Comparison of ENCODE assay signal across 26 cellular contexts in the genomic region with DNA sequence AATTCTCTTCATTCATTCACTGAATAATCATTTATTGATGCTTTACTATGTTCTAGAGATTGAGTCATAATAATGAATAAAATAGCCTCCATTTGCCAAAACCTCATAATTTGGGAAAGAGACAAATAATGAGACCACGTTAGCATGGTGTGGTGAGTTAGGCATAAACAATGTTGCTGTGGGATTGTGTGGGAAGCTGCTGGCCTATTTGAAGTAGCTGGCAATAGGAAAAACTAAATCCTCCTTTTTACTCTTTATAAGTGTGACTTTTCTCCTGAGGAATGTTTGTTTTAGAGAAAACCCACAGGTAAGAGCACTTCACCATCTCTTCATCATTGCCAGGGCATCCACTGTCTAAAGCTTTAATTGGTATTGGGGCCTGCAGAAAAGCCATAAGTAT.
DNase-seq lines count a peak whose midpoint lies in the region; ATAC-seq and TF ChIP-seq lines count a peak whose summit lies in the region.
"Had no signal": no experiment of that assay in that cellular context is flagged by ENCODE, and none has a peak within 500 bp of the region (broad histone marks: within the 10 kb centered on the region; RNA-seq: fewer than 3 reads in every experiment).

No MANE protein-coding gene starts in this region.

- intact Hi-C loops in Calu3 (cut with micrococcal nuclease; ENCODE audit: unreplicated experiment) (no loop called here), left lung (cut with DNase I) (no loop called here), A673 (cut with micrococcal nuclease; ENCODE audit: unreplicated experiment) (no loop called here)

- H3K23ac ChIP-seq in H9 (ENCODE audit: insufficient read length, low read depth, low read length): no peak overlapping the region

- no peak overlapping the region for H3K9ac ChIP-seq in H9 (ENCODE audit: extremely low read depth, insufficient read length, low read length)

- H2AK5ac ChIP-seq in H9 (ENCODE audit: insufficient read length, low read length): no peak overlapping the region

- H3K27ac Mint-ChIP-seq in Calu3 (ENCODE audit: unreplicated experiment) (peak overlapping the region; percentile 99), H9 (no peak overlapping the region)
- H3K27ac Mint-ChIP-seq: activated naive CD8-positive, alpha-beta T cell treated with anti-CD3 and anti-CD28 coated beads, Interleukin-2, amount 10 ng/mL, durations not matched to agents 7 days and 5 days; CD8-positive, alpha-beta memory T cell; immature natural killer cell; memory B cell; natural killer cell had no signal

- no peak overlapping the region for H3K4me3 ChIP-seq in epithelial cell of esophagus (ENCODE audit: low read length)
- no peak overlapping the region for H3K4me3 ChIP-seq in left lung
- no peak overlapping the region for H3K4me3 ChIP-seq in A673 (ENCODE audit: low read depth, low read length, poor library complexity, severe bottlenecking)
- H3K4me3 ChIP-seq: heart left ventricle, pancreas, sigmoid colon, tibial artery had no signal

- no CpG with 5 or more reads among the region's 1 CpG for WGBS in H9 (ENCODE audit: extremely low coverage, insufficient read length, low lambda C conversion rate)

- H3K4me1 Mint-ChIP-seq in Calu3 (ENCODE audit: low read depth, unreplicated experiment) (peaks cover 22% of the 10 kb centered on the region), H9 (peaks cover 2 to 3% of the 10 kb centered on the region in 2 experiments)
- H3K4me1 Mint-ChIP-seq: central memory CD8-positive, alpha-beta T cell had no signal

- no peak overlapping the region for H2BK15ac ChIP-seq in H9 (ENCODE audit: low read depth, low read length)

- H3K4me1 ChIP-seq in left lung (peaks cover 14 to 25% of the 10 kb centered on the region in 2 donors), H9 (ENCODE audit: insufficient read depth, low read length) (no peaks in the 10 kb centered on the region; the same call in 1 of the 2 replicates), A673 (ENCODE audit: insufficient read depth, low read length, poor library complexity, severe bottlenecking) (peaks cover 2% of the 10 kb centered on the region)

- H3K27me3 ChIP-seq in left lung (no peaks in the 10 kb centered on the region), H9 (ENCODE audit: insufficient read depth, low read length) (no peaks in the 10 kb centered on the region), A673 (replicated peaks; ENCODE audit: insufficient read depth, low read depth, low read length, poor library complexity) (no peaks in the 10 kb centered on the region)
- H3K27me3 ChIP-seq: heart left ventricle, pancreas, sigmoid colon, tibial artery had no signal

- H2AFZ ChIP-seq in H9 (ENCODE audit: low read length): no peak overlapping the region

- H3T11ph ChIP-seq in H9 (ENCODE audit: low read length): no peak overlapping the region

- H3K4ac ChIP-seq in H9 (ENCODE audit: low read depth, low read length): no peak overlapping the region

- H3K27ac ChIP-seq in left lung (peak overlapping the region in 1 of 2 donors; percentile 73), RWPE1 (no peak overlapping the region), H9 (ENCODE audit: insufficient read length, low read depth, low read length) (no peak overlapping the region), A673 (ENCODE audit: low read depth, low read length, poor library complexity, severe bottlenecking) (no peak overlapping the region)
- H3K27ac ChIP-seq: heart left ventricle, pancreas, sigmoid colon, tibial artery had no signal

- CTCF ChIA-PET in Calu3 (lab: Charles Lee) (interaction anchor here (1.0 to 4.4 kb wide), 4 partner anchors 82 to 129 kb away, joined by 3 to 37 read pairs (median 4); no protein-coding TSS in a partner anchor), RWPE1 (lab: Yijun Ruan, JAX) (interaction anchor here (1.0 to 1.3 kb wide), 3 partner anchors 131 to 135 kb away, joined by 3 to 4 read pairs (median 3); no protein-coding TSS in a partner anchor), A673 (lab: Charles Lee) (no interaction called here)

- H2BK5ac ChIP-seq in H9 (ENCODE audit: insufficient read length, low read length): no peak overlapping the region

- no peak overlapping the region for H3K14ac ChIP-seq in H9 (ENCODE audit: insufficient read depth, low read length)

- H4K8ac ChIP-seq in H9 (replicated peaks; ENCODE audit: insufficient read length, low read depth, low read length): no peak overlapping the region

- H3K27me3 Mint-ChIP-seq in Calu3 (ENCODE audit: unreplicated experiment): no peaks in the 10 kb centered on the region
- H3K27me3 Mint-ChIP-seq in H9 (ENCODE audit: low read depth): no peaks in the 10 kb centered on the region

- no peaks in the 10 kb centered on the region for H3K36me3 ChIP-seq in left lung
- no peaks in the 10 kb centered on the region for H3K36me3 ChIP-seq in A673 (ENCODE audit: insufficient read depth, low read length, poor library complexity, severe bottlenecking)
- H3K36me3 ChIP-seq: heart left ventricle, pancreas, sigmoid colon, tibial artery had no signal

- H2BK20ac ChIP-seq in H9 (ENCODE audit: low read depth, low read length, poor library complexity, severe bottlenecking): no peak overlapping the region

- TF ChIP-seq CTCF in Calu3 (IDR thresholded peaks at IDR 0.05; ENCODE audit: unreplicated experiment): no peak
- TF ChIP-seq CTCF in epithelial cell of esophagus (IDR thresholded peaks at IDR 0.05; ENCODE audit: insufficient read depth, low read depth, low read length, missing control alignments): no peak
- no peak for TF ChIP-seq CTCF in left lung (IDR thresholded peaks at IDR 0.05)
- TF ChIP-seq CTCF in RWPE1 (conservative IDR thresholded peaks at IDR 0.05; ENCODE audit: low read depth): no peak
- no peak for TF ChIP-seq CTCF in H9 (conservative IDR thresholded peaks at IDR 0.05)
- no peak for TF ChIP-seq CTCF in A673 (conservative IDR thresholded peaks at IDR 0.05; ENCODE audit: low read depth, low read length)

- no peak overlapping the region for H3K18ac ChIP-seq in H9 (ENCODE audit: insufficient read length, low read depth, low read length)

- H4K20me1 ChIP-seq in H9 (ENCODE audit: control insufficient read depth, insufficient read depth, insufficient read length): no peaks in the 10 kb centered on the region

- no peak overlapping the region for H4K5ac ChIP-seq in H9 (ENCODE audit: insufficient read length, low read depth, low read length)

- no peak overlapping the region for H2BK120ac ChIP-seq in H9 (ENCODE audit: low read depth, low read length, poor library complexity, severe bottlenecking)

- no peaks in the 10 kb centered on the region for H3K9me3 Mint-ChIP-seq in Calu3 (ENCODE audit: low read depth, unreplicated experiment)
- no peaks in the 10 kb centered on the region for H3K9me3 Mint-ChIP-seq in H9
- H3K9me3 Mint-ChIP-seq: activated naive CD8-positive, alpha-beta T cell treated with anti-CD3 and anti-CD28 coated beads, Interleukin-2, amount 10 ng/mL, durations not matched to agents 7 days and 5 days; CD8-positive, alpha-beta memory T cell; central memory CD8-positive, alpha-beta T cell; immature natural killer cell; memory B cell; natural killer cell had no signal

- no peak overlapping the region for H4K91ac ChIP-seq in H9 (ENCODE audit: insufficient read length, low read depth, low read length)

- no peaks in the 10 kb centered on the region for H3K79me1 ChIP-seq in H9 (ENCODE audit: insufficient read depth, low read depth, low read length, poor library complexity, severe bottlenecking)

- POLR2A ChIA-PET in RWPE1 (lab: Yijun Ruan, JAX; ENCODE audit: low non-redundant PET) (no interaction called here), A673 (lab: Charles Lee; ENCODE audit: low non-redundant PET) (no interaction called here)

- no TSS peak for BruUV-seq in Calu3 (replicated peaks; lab: Mats Ljungman, UMichigan)
- BruUV-seq in A673 (replicated peaks; lab: Mats Ljungman, UMichigan): no TSS peak

- DNase-seq in Calu3 (no peak), M059J (ENCODE audit: low read depth) (peak; percentile 54), epithelial cell of esophagus (ENCODE audit: low read depth) (peak; percentile 37), left lung (no peak), RWPE1 (ENCODE audit: low spot score) (no peak), H9 (no peak), GDM1 (lab: John Stamatoyannopoulos, UW) (no peak), A673 (ENCODE audit: low spot score) (no peak)
- DNase-seq: activated CD4-positive, CD25-positive, alpha-beta regulatory T cell treated with anti-CD3 and anti-CD28 coated beads, Interleukin-2, amount 50 U/mL, for 72 hours; activated naive CD8-positive, alpha-beta T cell treated with anti-CD3 and anti-CD28 coated beads, Interleukin-2, amount 10 ng/mL, durations not matched to agents 7 days and 5 days; CD8-positive, alpha-beta memory T cell; DMS79 treated with DMSO at 0.1 percent for 48 hours; erythroblast; heart left ventricle; immature natural killer cell; Kasumi-1; natural killer cell; NCI-H748 treated with DMSO at 0.1 percent for 48 hours; pancreas; sigmoid colon; stimulated activated CD4-positive, alpha-beta T cell treated with anti-CD3 and anti-CD28 coated beads, Interleukin-1b, Interleukin-23, amount 100 ng/mL, for 48 hours; stimulated activated naive CD4-positive, alpha-beta T cell; tibial artery had no signal

- no peaks in the 10 kb centered on the region for H3K79me2 ChIP-seq in H9 (ENCODE audit: insufficient read depth, low read length)

- H2BK12ac ChIP-seq in H9 (ENCODE audit: insufficient read length, low read depth, low read length): no peak overlapping the region

- H3K9me3 ChIP-seq in left lung: no peaks in the 10 kb centered on the region
- no peaks in the 10 kb centered on the region for H3K9me3 ChIP-seq in H9 (ENCODE audit: control insufficient read depth, low read depth, low read length)
- no peaks in the 10 kb centered on the region for H3K9me3 ChIP-seq in A673 (ENCODE audit: low read depth, low read length, poor library complexity, severe bottlenecking)
- H3K9me3 ChIP-seq: heart left ventricle, pancreas, sigmoid colon, tibial artery had no signal

- peak; percentile 54 for ATAC-seq in left lung
- ATAC-seq: heart left ventricle, natural killer cell, Panc1 had no signal

- peaks cover 28% of the 10 kb centered on the region for H3K36me3 Mint-ChIP-seq in Calu3 (ENCODE audit: insufficient read depth, unreplicated experiment)
- H3K36me3 Mint-ChIP-seq in H9 (ENCODE audit: insufficient read depth in 1 of 3, low read depth in 3 of 3): no peaks in the 10 kb centered on the region
- H3K36me3 Mint-ChIP-seq: activated naive CD8-positive, alpha-beta T cell treated with anti-CD3 and anti-CD28 coated beads, Interleukin-2, amount 10 ng/mL, durations not matched to agents 7 days and 5 days; CD8-positive, alpha-beta memory T cell; immature natural killer cell; memory B cell; natural killer cell had no signal

- H3K4me3 Mint-ChIP-seq in Calu3 (ENCODE audit: low read depth, unreplicated experiment) (no peak overlapping the region), H9 (no peak overlapping the region)
- H3K4me3 Mint-ChIP-seq: activated naive CD8-positive, alpha-beta T cell treated with anti-CD3 and anti-CD28 coated beads, Interleukin-2, amount 10 ng/mL, durations not matched to agents 7 days and 5 days; CD8-positive, alpha-beta memory T cell; central memory CD8-positive, alpha-beta T cell; immature natural killer cell; memory B cell; natural killer cell had no signal

- no peak overlapping the region for H3K56ac ChIP-seq in H9 (ENCODE audit: insufficient read length, low read depth, low read length)

- no peaks in the 10 kb centered on the region for H3K23me2 ChIP-seq in H9 (ENCODE audit: insufficient read length, low read depth, low read length, poor library complexity, severe bottlenecking)

- no peak overlapping the region for H3K4me2 ChIP-seq in H9 (ENCODE audit: insufficient read depth, insufficient read length, low read length)

Comparison
In these comparisons a context has a peak if more than half of its experiments do, and no peak if none do; other contexts are left out.
1. DNase-seq: peak in M059J (single experiment) and epithelial cell of esophagus (single experiment); none in Calu3 (single experiment), left lung (0 of 2), RWPE1 (single experiment), H9 (single experiment), GDM1 (single experiment) and A673 (single experiment).